Comparison of ENCODE assay signal across 34 cellular contexts in the genomic region with DNA sequence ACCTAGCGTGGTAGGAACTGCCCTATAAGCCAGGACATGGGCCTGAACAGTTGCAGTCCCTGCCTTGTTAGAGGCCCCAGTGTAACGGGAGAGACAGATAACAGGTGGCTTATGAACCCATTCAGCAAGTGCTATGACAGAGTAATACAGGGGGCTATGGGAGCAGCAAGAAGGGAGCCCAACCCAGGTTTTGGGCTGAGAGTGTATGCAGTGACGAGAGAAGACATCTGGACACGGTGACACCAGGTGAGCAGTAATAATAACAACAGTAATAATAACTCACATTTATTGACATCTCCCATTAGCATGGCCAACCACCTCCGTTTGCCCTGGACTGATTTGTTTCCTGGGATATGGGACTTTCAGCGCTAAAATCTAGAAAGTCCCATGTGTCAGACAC.
"Had no signal": no experiment of that assay in that cellular context is flagged by ENCODE, and none has a peak within 500 bp of the region (broad histone marks: within the 10 kb centered on the region; RNA-seq: fewer than 3 reads in every experiment).

No MANE protein-coding gene starts in this region.

- DNase-seq: Karpas-422, Kasumi-1, KG1, MG63, MM.1S, MV-4-11, NCI-H1048, NCI-H1092, NCI-H1092 treated with DMSO at 0.1 percent for 48 hours, NCI-H1105, NCI-H1105 treated with DMSO at 0.1 percent for 48 hours, NCI-H1417, NCI-H1417 treated with DMSO at 0.1 percent for 48 hours, NCI-H1436, NCI-H1436 treated with DMSO at 0.1 percent for 48 hours, NCI-H146, NCI-H1694, NCI-H1694 treated with DMSO at 0.1 percent for 48 hours, NCI-H187, NCI-H187 treated with DMSO at 0.1 percent for 48 hours, NCI-H1930, NCI-H2029, NCI-H2029 treated with DMSO at 0.1 percent for 48 hours, NCI-H2081, NCI-H2081 treated with DMSO at 0.1 percent for 48 hours, NCI-H2107, NCI-H2171, NCI-H2171 treated with DMSO at 0.1 percent for 48 hours, NCI-H2227 treated with DMSO at 0.1 percent for 48 hours, NCI-H226, NCI-H345, NCI-H446, NCI-H446 treated with DMSO at 0.1 percent for 48 hours had no signal

- H3K36me3 ChIP-seq: MG63 had no signal

- H3K27ac ChIP-seq: KMS-11 had no signal

- H3K27me3 ChIP-seq: MG63 had no signal

- H3K4me3 ChIP-seq: MG63 had no signal

- H3K9ac ChIP-seq: KMS-11 had no signal
